Comparison of ENCODE assay signal across 12 cellular contexts in genomic region chr22:46011627-46012181, GRCh38. TPM values are rescaled to one million over a fixed set of nuclear protein-coding genes. Genes with fewer than 3 reads are reported as not detected.
DNase-seq lines count a peak whose midpoint lies in the region; ATAC-seq and TF ChIP-seq lines count a peak whose summit lies in the region.
"Had no signal": no experiment of that assay in that cellular context is flagged by ENCODE, and none has a peak within 500 bp of the region (broad histone marks: within the 10 kb centered on the region; RNA-seq: fewer than 3 reads in every experiment).

No MANE protein-coding gene starts in this region.

- H2AFZ ChIP-seq in GM23338, result no peak overlapping the region
- H2AFZ ChIP-seq: GM23248 had no signal

- TF ChIP-seq CTCF in GM23338 (conservative IDR thresholded peaks at IDR 0.05; ENCODE audit: low read depth in 2 of 2), result no peak
- no peak for TF ChIP-seq CTCF in brain (conservative IDR thresholded peaks at IDR 0.05)
- no peak for TF ChIP-seq CTCF in right lobe of liver (IDR thresholded peaks at IDR 0.05)

- peaks cover 7% of the 10 kb centered on the region for H3K27me3 Mint-ChIP-seq in GM23338 (ENCODE audit: insufficient read depth, low read depth, poor library complexity)
- peaks cover 6% of the 10 kb centered on the region for H3K27me3 Mint-ChIP-seq in brain
- H3K27me3 Mint-ChIP-seq in immature natural killer cell (ENCODE audit: low read depth in 3 of 3), result peaks cover 0 to 5% (median 2%) of the 10 kb centered on the region in 3 donors
- H3K27me3 Mint-ChIP-seq in activated T-cell treated with anti-CD3 and anti-CD28 coated beads, Interleukin-2, amount 50 U/mL, for 72 hours (ENCODE audit: low read depth), result no peaks in the 10 kb centered on the region

- H3K27ac ChIP-seq in GM23338 (ENCODE audit: low read depth) (no peak overlapping the region), right lobe of liver (no peak overlapping the region)

- H3K4me1 ChIP-seq in GM23338 (ENCODE audit: insufficient read depth) (peaks cover 3% of the 10 kb centered on the region; the same call in 1 of the 2 replicates), right lobe of liver (peaks cover 0 to 28% (median 9%) of the 10 kb centered on the region in 4 donors), skeletal muscle satellite cell (ENCODE audit: control insufficient read depth, insufficient read depth, low read length) (peaks cover 74% of the 10 kb centered on the region)

- no peaks in the 10 kb centered on the region for H3K36me3 Mint-ChIP-seq in GM23338 (ENCODE audit: low read depth)
- H3K36me3 Mint-ChIP-seq in brain, result peaks cover 3% of the 10 kb centered on the region
- peaks cover 0 to 4% (median 0%) of the 10 kb centered on the region in 3 donors for H3K36me3 Mint-ChIP-seq in immature natural killer cell
- peaks cover 0 to 2% of the 10 kb centered on the region in 2 donors for H3K36me3 Mint-ChIP-seq in activated T-cell treated with anti-CD3 and anti-CD28 coated beads, Interleukin-2, amount 50 U/mL, for 72 hours (ENCODE audit: insufficient read depth in 2 of 2)

- no peaks in the 10 kb centered on the region for H3K27me3 ChIP-seq in GM23338 (ENCODE audit: insufficient read depth)
- no peaks in the 10 kb centered on the region for H3K27me3 ChIP-seq in right lobe of liver
- no peaks in the 10 kb centered on the region for H3K27me3 ChIP-seq in skeletal muscle satellite cell (ENCODE audit: control insufficient read depth, insufficient read depth, low read length)

- ATAC-seq in GM23338 (no peak), right lobe of liver (no peak), GM19452 (IDR thresholded peaks at IDR 0.05; ENCODE audit: unreplicated experiment) (no peak)
- ATAC-seq in activated T-cell treated with anti-CD3 and anti-CD28 coated beads, Interleukin-2, amount 50 U/mL, for 72 hours (replicated peaks in 1 of 2), result no peak

- H3K27ac Mint-ChIP-seq in GM23338 (no peak overlapping the region), brain (peak overlapping the region; percentile 54 to 95 (median 75)), immature natural killer cell (no peak overlapping the region)
- H3K27ac Mint-ChIP-seq in activated T-cell treated with anti-CD3 and anti-CD28 coated beads, Interleukin-2, amount 50 U/mL, for 72 hours, result no peak overlapping the region

- no peaks in the 10 kb centered on the region for H3K9me3 Mint-ChIP-seq in GM23338
- peaks cover 6 to 17% (median 11%) of the 10 kb centered on the region in 5 experiments for H3K9me3 Mint-ChIP-seq in brain
- peaks cover 0 to 4% (median 0%) of the 10 kb centered on the region in 6 donors for H3K9me3 Mint-ChIP-seq in immature natural killer cell
- H3K9me3 Mint-ChIP-seq in activated T-cell treated with anti-CD3 and anti-CD28 coated beads, Interleukin-2, amount 50 U/mL, for 72 hours, result peaks cover 0 to 3% of the 10 kb centered on the region in 2 donors

- H3K9me3 ChIP-seq in right lobe of liver, result no peaks in the 10 kb centered on the region
- H3K9me3 ChIP-seq in skeletal muscle satellite cell (replicated peaks; ENCODE audit: low read length), result peaks cover 4% of the 10 kb centered on the region

- peak overlapping the region; percentile 32; the same call in 1 of the 3 replicates for H3K4me3 Mint-ChIP-seq in GM23338
- peak overlapping the region in 1 of 5 experiments; percentile 26 for H3K4me3 Mint-ChIP-seq in brain
- H3K4me3 Mint-ChIP-seq in immature natural killer cell, result peak overlapping the region in 2 of 5 donors; percentile 25 to 33
- H3K4me3 Mint-ChIP-seq in activated T-cell treated with anti-CD3 and anti-CD28 coated beads, Interleukin-2, amount 50 U/mL, for 72 hours, result no peak overlapping the region

- H3K4me3 ChIP-seq in GM23338, result no peak overlapping the region
- H3K4me3 ChIP-seq in right lobe of liver, result no peak overlapping the region
- peak overlapping the region; percentile 53 for H3K4me3 ChIP-seq in skeletal muscle satellite cell (ENCODE audit: low read length)
- H3K4me3 ChIP-seq: GM23248 had no signal

- intact Hi-C loops in right lobe of liver (cut with DNase I), result no loop called here

- no peak for TF ChIP-seq POLR2A in right lobe of liver (IDR thresholded peaks at IDR 0.05)

- no peak for DNase-seq in GM23338 (ENCODE audit: low spot score)
- DNase-seq in right lobe of liver, result peak; percentile 22 to 55 (median 41)
- no peak for DNase-seq in immature natural killer cell
- DNase-seq in activated T-cell treated with anti-CD3 and anti-CD28 coated beads, Interleukin-2, amount 50 U/mL, for 72 hours, result no peak
- no peak for DNase-seq in stimulated activated CD4-positive, alpha-beta T cell treated with anti-CD3 and anti-CD28 coated beads, Interleukin-4, amount 100 ng/mL, for 1 hour
- DNase-seq: AML-193, GM23248, NCI-H2081 had no signal

- H3K9me2 ChIP-seq in GM23338 (ENCODE audit: insufficient read depth), result no peaks in the 10 kb centered on the region

- H3K36me3 ChIP-seq in GM23338 (ENCODE audit: insufficient read depth) (no peaks in the 10 kb centered on the region), right lobe of liver (no peaks in the 10 kb centered on the region), skeletal muscle satellite cell (ENCODE audit: insufficient read depth, low read length) (no peaks in the 10 kb centered on the region)

- H3K9ac ChIP-seq in skeletal muscle satellite cell (ENCODE audit: low read depth, low read length), result peak overlapping the region; percentile 82
- H3K9ac ChIP-seq: GM23248 had no signal

- H3K4me1 Mint-ChIP-seq in GM23338 (peaks cover 9% of the 10 kb centered on the region), brain (peaks cover 42% of the 10 kb centered on the region), immature natural killer cell (peaks cover 0 to 7% of the 10 kb centered on the region in 2 donors)
- peaks cover 4% of the 10 kb centered on the region for H3K4me1 Mint-ChIP-seq in activated T-cell treated with anti-CD3 and anti-CD28 coated beads, Interleukin-2, amount 50 U/mL, for 72 hours (ENCODE audit: low read depth)

- H3F3A ChIP-seq in GM23338 (replicated peaks; ENCODE audit: low read depth), result no peaks in the 10 kb centered on the region

- WGBS in right lobe of liver (ENCODE audit: insufficient coverage, low coverage, low lambda C conversion rate, missing lambda C conversion rate), result no CpG with 5 or more reads among the region's 18 CpGs

- no peaks in the 10 kb centered on the region for H3K79me2 ChIP-seq in GM23338 (replicated peaks; ENCODE audit: insufficient read depth)

- no peaks in the 10 kb centered on the region for H4K20me1 ChIP-seq in GM23338 (replicated peaks; ENCODE audit: insufficient read depth)

- H3K4me2 ChIP-seq in GM23338 (no peak overlapping the region), skeletal muscle satellite cell (ENCODE audit: low read length) (peak overlapping the region; percentile 99)

TF ChIP-seq in GM23338, 12 proteins besides CTCF, POLR2A, EP300 and RAD21:
- TF ChIP-seq POLR2AphosphoS5 (IDR thresholded peaks at IDR 0.05; ENCODE audit: low read depth) (no peak), ZNF114 (CRISPR knock-in tag; IDR thresholded peaks at IDR 0.05) (no peak), ZNF331 (CRISPR knock-in tag; IDR thresholded peaks at IDR 0.05; ENCODE audit: low read depth) (no peak), REST (IDR thresholded peaks at IDR 0.05; ENCODE audit: unreplicated experiment) (no peak), JUNB (IDR thresholded peaks at IDR 0.05; ENCODE audit: unreplicated experiment) (no peak), EZH2phosphoT487 (IDR thresholded peaks at IDR 0.05; ENCODE audit: unreplicated experiment) (no peak), STAT1 (IDR thresholded peaks at IDR 0.05; ENCODE audit: unreplicated experiment) (no peak)

RNA-seq across cellular contexts. Expression of gene WNT7B, which starts 34.7 kb away (rescaled TPM):
- total RNA-seq in GM23338 (2014; rRNA removed; shearing (Covaris generic)), result 0.10 and 3.0 TPM in 2 replicates
- 0.17 TPM in 1 of 2 replicates, not detected in the other for polyA plus RNA-seq in GM23338 (2016; fragmentation: Nextera tagmentation; extraction: Ambion mirVana)
- polyA plus RNA-seq in brain (ENCODE audit: insufficient read depth, low read depth, low replicate concordance), result 15.9 TPM
- total RNA-seq in right lobe of liver, result under 1 TPM in 2 of 6 experiments, not detected in 4; 0.10 to 0.12 TPM
- total RNA-seq in skeletal muscle satellite cell (2012; rRNA removed), result not detected in 2 replicates
- not detected for polyA plus RNA-seq in immature natural killer cell
- total RNA-seq in activated T-cell treated with anti-CD3 and anti-CD28 coated beads, Interleukin-2, amount 50 U/mL, for 72 hours, result not detected
- total RNA-seq: activated CD8-positive, alpha-beta memory T cell treated with anti-CD3 and anti-CD28 coated beads for 36 hours; GM23248 had no signal
- polyA plus RNA-seq: GM23248 had no signal

Comparison
In these comparisons a context has a peak if more than half of its experiments do, and no peak if none do; other contexts are left out.
1. DNase-seq: peak in right lobe of liver (3 of 3); none in GM23338 (single experiment), immature natural killer cell (0 of 3), activated T-cell treated with anti-CD3 and anti-CD28 coated beads, Interleukin-2, amount 50 U/mL, for 72 hours (0 of 2) and stimulated activated CD4-positive, alpha-beta T cell treated with anti-CD3 and anti-CD28 coated beads, Interleukin-4, amount 100 ng/mL, for 1 hour (single experiment).
2. H3K27ac Mint-ChIP-seq: peak in brain (5 of 5); none in GM23338 (single experiment), immature natural killer cell (0 of 6) and activated T-cell treated with anti-CD3 and anti-CD28 coated beads, Interleukin-2, amount 50 U/mL, for 72 hours (single experiment).